In genomic region chrX:74458738-74459137, GRCh38 we compare ENCODE assay signal across 11 cellular contexts. TPM values are rescaled to one million over a fixed set of nuclear protein-coding genes. Genes with fewer than 3 reads are reported as not detected.
DNase-seq lines count a peak whose midpoint lies in the region; ATAC-seq, FAIRE-seq and TF ChIP-seq lines count a peak whose summit lies in the region.
"Had no signal": no experiment of that assay in that cellular context is flagged by ENCODE, and none has a peak within 500 bp of the region (broad histone marks: within the 10 kb centered on the region; RNA-seq: fewer than 3 reads in every experiment).

No MANE protein-coding gene starts in this region.

- H2BK5ac ChIP-seq in H1 (ENCODE audit: low read depth, low read length), result no peak overlapping the region

- H3K79me2 ChIP-seq in GM23248 (ENCODE audit: insufficient read depth) (peaks cover 41% of the 10 kb centered on the region), H1 (ENCODE audit: control insufficient read depth in 1 of 2, insufficient read depth in 2 of 2, low read length in 2 of 2) (no peaks in the 10 kb centered on the region)

- POLR2A ChIA-PET in H1 (lab: Charles Lee; ENCODE audit: partially characterized antibody), result no interaction called here

- H3K9me2 ChIP-seq in GM23248 (ENCODE audit: insufficient read depth), result no peaks in the 10 kb centered on the region

- FAIRE-seq in RCC 7860 (lab: Jason Lieb, UNC), result peak; percentile 84
- no peak for FAIRE-seq in H1 (lab: Jason Lieb, UNC)

- 0 out of 2 replicates have a peak, but pooled peaks cover 7% of the 10 kb centered on the region for H3F3A ChIP-seq in GM23248 (ENCODE audit: insufficient read depth)

- H3K27me3 ChIP-seq in GM23248 (replicated peaks; ENCODE audit: insufficient read depth) (no peaks in the 10 kb centered on the region), H1 (replicated peaks in 1 of 4; ENCODE audit: control insufficient read depth in 3 of 4, extremely low read depth in 1 of 4, insufficient read depth in 3 of 4, low read length in 3 of 4) (no peaks in the 10 kb centered on the region)
- H3K27me3 ChIP-seq: colonic mucosa had no signal

- TF ChIP-seq CTCF in H1 (IDR thresholded peaks at IDR 0.05; ENCODE audit: control extremely low read depth in 1 of 3, insufficient read depth in 1 of 3, low read depth in 1 of 3, low read length in 3 of 3) (no peak), omental fat pad (IDR thresholded peaks at IDR 0.05) (no peak)

- H2BK20ac ChIP-seq in H1 (ENCODE audit: low read length), result no peak overlapping the region

- H2AFZ ChIP-seq in GM23248 (no peak overlapping the region), H1 (ENCODE audit: low read length) (no peak overlapping the region)

- H2AK5ac ChIP-seq in H1 (ENCODE audit: low read depth, low read length), result no peak overlapping the region

- no peak for TF ChIP-seq RAD21 in H1 (IDR thresholded peaks at IDR 0.05 in 1 of 2, conservative IDR thresholded peaks at IDR 0.05 in 1 of 2; ENCODE audit: low read depth in 2 of 2, low read length in 2 of 2)

- H2BK12ac ChIP-seq in H1 (ENCODE audit: low read depth, low read length), result no peak overlapping the region

- H3K4me1 ChIP-seq in GM23248 (ENCODE audit: insufficient read depth), result no peaks in the 10 kb centered on the region
- H3K4me1 ChIP-seq in H1 (replicated peaks in 1 of 4; ENCODE audit: control insufficient read depth in 3 of 4, insufficient read depth in 4 of 4, low read length in 3 of 4), result no peaks in the 10 kb centered on the region
- H3K4me1 ChIP-seq: colonic mucosa had no signal

- H3K4me2 ChIP-seq in GM23248 (ENCODE audit: unreplicated experiment) (no peak overlapping the region), H1 (ENCODE audit: insufficient read depth in 1 of 2, low read depth in 2 of 2, low read length in 2 of 2) (no peak overlapping the region; a peak in 1 of 4 replicates)

- no peaks in the 10 kb centered on the region for H4K20me1 ChIP-seq in GM23248 (ENCODE audit: insufficient read depth)
- H4K20me1 ChIP-seq in H1 (replicated peaks in 1 of 2; ENCODE audit: control insufficient read depth in 1 of 2, insufficient read depth in 2 of 2, low read length in 2 of 2), result no peaks in the 10 kb centered on the region

- H3K14ac ChIP-seq in H1 (ENCODE audit: insufficient read length), result no peak overlapping the region

- CTCF ChIA-PET in H1 (lab: Charles Lee; ENCODE audit: partially characterized antibody), result no interaction called here

- H4K5ac ChIP-seq in H1 (ENCODE audit: insufficient read length, low read depth, low read length), result no peak overlapping the region

- H2BK120ac ChIP-seq in H1 (replicated peaks; ENCODE audit: low read depth, low read length), result no peak overlapping the region

- H3K9ac ChIP-seq in GM23248 (no peak overlapping the region), H1 (replicated peaks in 1 of 4; ENCODE audit: extremely low read depth in 1 of 4, low read depth in 3 of 4, low read length in 3 of 4) (no peak overlapping the region)

- H3K23ac ChIP-seq in H1 (ENCODE audit: insufficient read length), result no peak overlapping the region

- H3K4me3 ChIP-seq in GM23248, result no peak overlapping the region
- no peak overlapping the region for H3K4me3 ChIP-seq in H1 (ENCODE audit: extremely low read depth in 1 of 4, insufficient read depth in 2 of 4, low read depth in 3 of 4, low read length in 4 of 4)
- H3K4me3 ChIP-seq: colonic mucosa had no signal

- DNase-seq in GM23248 (peak; percentile 70), RCC 7860 (ENCODE audit: low spot score) (peak; percentile 59), H1 (ENCODE audit: low read depth in 1 of 2, low spot score in 2 of 2) (no peak), omental fat pad (ENCODE audit: low spot score) (no peak), Ammon's horn (ENCODE audit: low spot score) (no peak)
- no peak for DNase-seq in activated naive CD4-positive, alpha-beta T cell (lab: John Stamatoyannopoulos, UW)
- DNase-seq: activated T-cell treated with anti-CD3 and anti-CD28 coated beads, Interleukin-2, amount 50 U/mL, for 24 hours; colonic mucosa; NK-92 treated with Interleukin-12 subunit alpha and Interleukin-12 subunit beta, amount 100 ng/mL, for 24 hours had no signal

- H4K91ac ChIP-seq in H1 (replicated peaks; ENCODE audit: insufficient read length, low read length), result no peak overlapping the region

- H3K9me3 ChIP-seq in GM23248 (ENCODE audit: low read depth), result no peaks in the 10 kb centered on the region
- H3K9me3 ChIP-seq in H1 (ENCODE audit: insufficient read depth in 2 of 2, low read depth in 1 of 2, low read length in 1 of 2), result no peaks in the 10 kb centered on the region
- H3K9me3 ChIP-seq: colonic mucosa had no signal

- no peaks in the 10 kb centered on the region for H3K23me2 ChIP-seq in H1 (ENCODE audit: low read depth, low read length)

- ATAC-seq in omental fat pad (ENCODE audit: low FRiP score) (peak; percentile 66), GM21423 (IDR thresholded peaks at IDR 0.05; ENCODE audit: unreplicated experiment) (no peak), HG02610 (IDR thresholded peaks at IDR 0.05; ENCODE audit: unreplicated experiment) (no peak)

- no peak overlapping the region for H2BK15ac ChIP-seq in H1 (ENCODE audit: low read length)

- no peak overlapping the region for H4K8ac ChIP-seq in H1 (ENCODE audit: extremely low read depth, insufficient read depth, low read length)

- H3K36me3 ChIP-seq in GM23248 (ENCODE audit: low read depth), result no peaks in the 10 kb centered on the region
- no peaks in the 10 kb centered on the region for H3K36me3 ChIP-seq in H1 (ENCODE audit: control insufficient read depth in 2 of 4, insufficient read depth in 4 of 4, low read length in 3 of 4)
- H3K36me3 ChIP-seq: colonic mucosa had no signal

- H3K56ac ChIP-seq in H1 (replicated peaks; ENCODE audit: insufficient read length, low read depth, low read length), result no peak overlapping the region

- no peak for TF ChIP-seq POLR2A in H1 (IDR thresholded peaks at IDR 0.05; ENCODE audit: control extremely low read depth in 1 of 2, low read depth in 2 of 2, low read length in 2 of 2)

- in situ Hi-C loops in GM23248 (cut with MboI), result no loop called here

- no peak for TF ChIP-seq EP300 in H1 (IDR thresholded peaks at IDR 0.05; ENCODE audit: borderline replicate concordance in 1 of 2, low read depth in 2 of 2, low read length in 2 of 2)

- no peak overlapping the region for H3K4ac ChIP-seq in H1 (replicated peaks; ENCODE audit: insufficient read length, low read depth, low read length)

- H3K27ac ChIP-seq in GM23248, result no peak overlapping the region
- no peak overlapping the region for H3K27ac ChIP-seq in H1 (ENCODE audit: low read depth, low read length)
- H3K27ac ChIP-seq: colonic mucosa had no signal

- H3K79me1 ChIP-seq in H1 (ENCODE audit: low read depth, low read length), result no peaks in the 10 kb centered on the region

- 0% methylated on average over 1 of the region's 1 CpG for WGBS in GM23248 (ENCODE audit: low coverage in 1 of 2, low lambda C conversion rate in 2 of 2, missing lambda C conversion rate in 2 of 2), 2 experiments
- 50% methylated on average over 1 of the region's 1 CpG; no CpG with 5 or more reads in 1 of the 2 experiments for WGBS in H1 (ENCODE audit: extremely low coverage in 1 of 2, insufficient coverage in 1 of 2, insufficient read length in 1 of 2, insufficient replicate concordance in 2 of 2, low coverage in 1 of 2, low lambda C conversion rate in 2 of 2, missing lambda C conversion rate in 1 of 2), 2 experiments

- H3K18ac ChIP-seq in H1 (ENCODE audit: extremely low read depth, low read length), result no peak overlapping the region

TF ChIP-seq in H1, 55 proteins besides CTCF, POLR2A, EP300 and RAD21:
- TF ChIP-seq JUND (IDR thresholded peaks at IDR 0.05; ENCODE audit: low read length) (peak; percentile 66), GTF2F1 (IDR thresholded peaks at IDR 0.05; ENCODE audit: borderline replicate concordance, low read depth, low read length) (no peak)

RNA-seq across cellular contexts. Expression of gene SLC16A2, which starts 37.4 kb away (rescaled TPM):
- total RNA-seq in GM23248 (2014; rRNA removed; shearing (Covaris generic)), result 53.0 and 55.3 TPM in 2 replicates
- polyA plus RNA-seq in GM23248 (2016; fragmentation: Nextera tagmentation; extraction: Ambion mirVana) (55.6 and 56.8 TPM in 2 replicates), H1 (2011; rRNA removed) (28.3 and 32.2 TPM in 2 replicates)
- 23.6 and 24.4 TPM in 2 replicates for total RNA-seq in H1 (2021; fragmentation: NEBNext Ultra II Directional; extraction: Animal tissue kit (Norgen Biotek cat#: 25700))
- 21.7 TPM for polyA plus RNA-seq in H1 (2011; cell fraction: cytosol; rRNA removed)
- 26.4 TPM for polyA plus RNA-seq in H1 (2011; cell fraction: nucleus; rRNA removed)
- 21.9 to 26.7 TPM (median 23.2 TPM) in 4 replicates for polyA plus RNA-seq in H1 (2012, experiment 1 of 2)
- 22.7 TPM for polyA plus RNA-seq in H1 (2012, experiment 2 of 2)
- polyA plus RNA-seq in H1 (2013, experiment 1 of 2), result 35.3 TPM
- 37.9 TPM for polyA plus RNA-seq in H1 (2013, experiment 2 of 2)
- polyA minus RNA-seq in H1 (2011; rRNA and poly(A)+ RNA removed), result 46.3 and 48.4 TPM in 2 replicates
- 24.7 TPM for polyA minus RNA-seq in H1 (2011; cell fraction: cytosol; rRNA and poly(A)+ RNA removed)
- 14.9 TPM for polyA minus RNA-seq in H1 (2011; cell fraction: nucleus; rRNA and poly(A)+ RNA removed)
- total RNA-seq in omental fat pad, result 10 to 100 TPM in 2 of 4 donors, 1 to 10 TPM in 2; 8.0 to 15.8 (median 10.2) TPM

Comparison
In these comparisons a context has a peak if more than half of its experiments do, and no peak if none do; other contexts are left out.
1. DNase-seq: peak in GM23248 (single experiment) and RCC 7860 (single experiment); none in H1 (0 of 2), omental fat pad (single experiment), Ammon's horn (single experiment) and activated naive CD4-positive, alpha-beta T cell (0 of 4).